In the genomic region with DNA sequence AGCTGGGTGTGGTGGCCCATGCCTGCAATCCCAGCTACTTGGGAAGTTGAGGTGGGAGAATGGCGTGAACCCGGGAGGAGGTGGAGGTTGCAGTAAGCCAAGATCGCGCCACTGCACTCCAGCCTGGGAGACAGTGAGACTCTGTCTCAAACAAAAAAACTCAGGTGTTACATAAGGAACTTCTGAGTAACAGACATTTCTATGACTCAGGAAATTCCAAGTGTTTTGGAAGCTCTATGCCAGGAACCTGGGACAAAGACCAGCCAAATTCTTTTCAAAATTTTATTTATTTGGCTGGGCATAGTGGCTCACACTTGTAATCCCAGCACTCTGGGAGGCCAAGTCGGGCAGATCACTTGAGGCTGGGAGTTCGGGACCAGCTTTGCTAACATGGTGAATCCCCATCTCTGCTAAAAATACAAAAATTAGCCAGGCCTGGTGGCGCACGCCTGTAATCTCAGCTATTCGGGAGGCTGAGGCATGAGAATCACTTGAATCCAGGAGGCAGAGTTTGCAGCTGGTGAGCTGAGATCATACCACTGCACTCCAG, we compare ENCODE assay signal across 7 cellular contexts. TPM values are rescaled to one million over a fixed set of nuclear protein-coding genes. Genes with fewer than 3 reads are reported as not detected.
DNase-seq lines count a peak whose midpoint lies in the region; ATAC-seq and TF ChIP-seq lines count a peak whose summit lies in the region.
"Not testable (repeated sequence)": the region's sequence is repeated elsewhere in the genome, so short reads cannot be mapped to it uniquely, and the experiment has no call there.

No MANE protein-coding gene starts in this region.

- not testable (repeated sequence) for H3K4me3 Mint-ChIP-seq in MCF 10A (ENCODE audit: unreplicated experiment)

- CTCF ChIA-PET in MCF 10A (lab: Yijun Ruan, JAX): interaction anchor here (0.5 to 0.9 kb wide), 4 partner anchors 22 to 115 kb away, joined by 3 to 6 read pairs (median 4); no protein-coding TSS in a partner anchor

- peak overlapping the region; percentile 71 for H3K27ac ChIP-seq in SJSA1
- peak overlapping the region; percentile 58 for H3K27ac ChIP-seq in epithelial cell of prostate
- H3K27ac ChIP-seq in osteoblast (ENCODE audit: low read depth, low read length): peak overlapping the region; percentile 12

- peaks cover 50% of the 10 kb centered on the region for H3K4me1 ChIP-seq in SJSA1 (replicated peaks)
- H3K4me1 ChIP-seq in osteoblast (ENCODE audit: insufficient read depth, low read length): not testable (repeated sequence)

- BruUV-seq in MCF 10A (replicated peaks; lab: Mats Ljungman, UMichigan): not testable (repeated sequence)

- not testable (repeated sequence) for H3K27me3 Mint-ChIP-seq in MCF 10A (ENCODE audit: insufficient read depth, unreplicated experiment)

- DNase-seq in AG09309 (ENCODE audit: low read depth) (peak; percentile 14), M059J (ENCODE audit: low read depth) (peak; percentile 81), SJSA1 (ENCODE audit: low read depth in 1 of 2, low spot score in 2 of 2) (peak; percentile 63 to 65), MCF 10A (ENCODE audit: unreplicated experiment) (peak; percentile 61), Right ventricle myocardium inferior (ENCODE audit: missing footprints) (peak; percentile 4)
- not testable (repeated sequence) for DNase-seq in epithelial cell of prostate (ENCODE audit: low read depth, low spot score); osteoblast (ENCODE audit: insufficient read length, low spot score, missing footprints)

- ATAC-seq in Right ventricle myocardium inferior: not testable (repeated sequence)

- not testable (repeated sequence) for H3K4me3 ChIP-seq in AG09309 (ENCODE audit: control insufficient read depth, low read depth, low read length); SJSA1; osteoblast (ENCODE audit: insufficient read depth, low read length)

- peaks cover 15% of the 10 kb centered on the region for H3K36me3 ChIP-seq in SJSA1
- H3K36me3 ChIP-seq in osteoblast (ENCODE audit: insufficient read depth, low read length): not testable (repeated sequence)

- not testable (repeated sequence) for TF ChIP-seq CTCF in AG09309 (IDR thresholded peaks at IDR 0.05; ENCODE audit: control insufficient read depth, insufficient read depth, low read depth, low read length, missing control alignments); MCF 10A (IDR thresholded peaks at IDR 0.05; ENCODE audit: unreplicated experiment); osteoblast (IDR thresholded peaks at IDR 0.05; ENCODE audit: extremely low read depth, low read depth, low read length)

- H2AFZ ChIP-seq in osteoblast (ENCODE audit: low read length): not testable (repeated sequence)

- H3K4me1 Mint-ChIP-seq in MCF 10A (ENCODE audit: insufficient read depth, unreplicated experiment): not testable (repeated sequence)

- peaks cover 14% of the 10 kb centered on the region for H3K79me2 ChIP-seq in osteoblast (ENCODE audit: insufficient read depth, low read length)

- intact Hi-C loops in MCF 10A (cut with micrococcal nuclease); Right ventricle myocardium inferior (cut with DNase I): not testable (repeated sequence)

- H3K27me3 ChIP-seq in SJSA1 (replicated peaks); osteoblast (ENCODE audit: insufficient read depth, low read length): not testable (repeated sequence)

- H3K9me3 ChIP-seq in SJSA1 (replicated peaks); osteoblast (ENCODE audit: low read depth, low read length): not testable (repeated sequence)

- not testable (repeated sequence) for H3K4me2 ChIP-seq in osteoblast (ENCODE audit: insufficient read depth, low read length)

- H3K9me3 Mint-ChIP-seq in MCF 10A (ENCODE audit: unreplicated experiment): not testable (repeated sequence)

- H4K20me1 ChIP-seq in osteoblast (ENCODE audit: insufficient read depth, low read length): not testable (repeated sequence)

- peaks cover 12% of the 10 kb centered on the region for H3K36me3 Mint-ChIP-seq in MCF 10A (ENCODE audit: insufficient read depth, unreplicated experiment)

- POLR2A ChIA-PET in MCF 10A (lab: Yijun Ruan, JAX): interaction anchor here (0.7 to 4.2 kb wide), 9 partner anchors 9 to 89 kb away, joined by 3 to 33 read pairs (median 5); partner anchors contain the start of genes ATXN2L, RABEP2 and TUFM

- not testable (repeated sequence) for H3K27ac Mint-ChIP-seq in MCF 10A (ENCODE audit: low read depth, unreplicated experiment)

RNA-seq across cellular contexts. Expression of gene SH2B1, which starts 5.2 kb away (rescaled TPM):
- 9.9 and 16.2 TPM in 2 replicates for total RNA-seq in M059J (2014; rRNA removed; shearing (Covaris generic))
- total RNA-seq in SJSA1 (2014; rRNA removed; shearing (Covaris generic)): 22.7 and 26.2 TPM in 2 replicates
- total RNA-seq in MCF 10A (2022) (27.3 and 31.5 TPM in 2 replicates), Right ventricle myocardium inferior (41.3 TPM), osteoblast (14.8 and 17.1 TPM in 2 replicates)

RNA-seq across cellular contexts. Expression of gene TUFM, which starts 12.3 kb away (rescaled TPM):
- 121 and 131 TPM in 2 replicates for total RNA-seq in M059J (2014; rRNA removed; shearing (Covaris generic))
- 142 and 154 TPM in 2 replicates for total RNA-seq in SJSA1 (2014; rRNA removed; shearing (Covaris generic))
- total RNA-seq in MCF 10A (2022) (184 and 198 TPM in 2 replicates), Right ventricle myocardium inferior (252 TPM), osteoblast (89.9 and 101 TPM in 2 replicates)

RNA-seq across cellular contexts. Expression of gene ATP2A1, which starts 19.8 kb away (rescaled TPM):
- not detected in 2 replicates for total RNA-seq in M059J (2014; rRNA removed; shearing (Covaris generic))
- total RNA-seq in SJSA1 (2014; rRNA removed; shearing (Covaris generic)): 0.53 TPM in 1 of 2 replicates, not detected in the other
- total RNA-seq in MCF 10A (2022) (0.23 and 1.7 TPM in 2 replicates), Right ventricle myocardium inferior (0.11 TPM), osteoblast (0.29 and 0.36 TPM in 2 replicates)

RNA-seq across cellular contexts. Expression of gene ATXN2L, which starts 35.6 kb away (rescaled TPM):
- 30.2 and 43.6 TPM in 2 replicates for total RNA-seq in M059J (2014; rRNA removed; shearing (Covaris generic))
- total RNA-seq in SJSA1 (2014; rRNA removed; shearing (Covaris generic)): 35.0 and 49.8 TPM in 2 replicates
- total RNA-seq in MCF 10A (2022): 245 and 251 TPM in 2 replicates
- 46.3 TPM for total RNA-seq in Right ventricle myocardium inferior
- total RNA-seq in osteoblast: 54.5 and 62.6 TPM in 2 replicates

Comparison
In these comparisons a context has a peak if more than half of its experiments do, and no peak if none do; other contexts are left out.
1. H3K27ac ChIP-seq: peak in every context shown above with its lines; median percentile 71 in SJSA1; 58 in epithelial cell of prostate; 12 in osteoblast.